In the genomic region with DNA sequence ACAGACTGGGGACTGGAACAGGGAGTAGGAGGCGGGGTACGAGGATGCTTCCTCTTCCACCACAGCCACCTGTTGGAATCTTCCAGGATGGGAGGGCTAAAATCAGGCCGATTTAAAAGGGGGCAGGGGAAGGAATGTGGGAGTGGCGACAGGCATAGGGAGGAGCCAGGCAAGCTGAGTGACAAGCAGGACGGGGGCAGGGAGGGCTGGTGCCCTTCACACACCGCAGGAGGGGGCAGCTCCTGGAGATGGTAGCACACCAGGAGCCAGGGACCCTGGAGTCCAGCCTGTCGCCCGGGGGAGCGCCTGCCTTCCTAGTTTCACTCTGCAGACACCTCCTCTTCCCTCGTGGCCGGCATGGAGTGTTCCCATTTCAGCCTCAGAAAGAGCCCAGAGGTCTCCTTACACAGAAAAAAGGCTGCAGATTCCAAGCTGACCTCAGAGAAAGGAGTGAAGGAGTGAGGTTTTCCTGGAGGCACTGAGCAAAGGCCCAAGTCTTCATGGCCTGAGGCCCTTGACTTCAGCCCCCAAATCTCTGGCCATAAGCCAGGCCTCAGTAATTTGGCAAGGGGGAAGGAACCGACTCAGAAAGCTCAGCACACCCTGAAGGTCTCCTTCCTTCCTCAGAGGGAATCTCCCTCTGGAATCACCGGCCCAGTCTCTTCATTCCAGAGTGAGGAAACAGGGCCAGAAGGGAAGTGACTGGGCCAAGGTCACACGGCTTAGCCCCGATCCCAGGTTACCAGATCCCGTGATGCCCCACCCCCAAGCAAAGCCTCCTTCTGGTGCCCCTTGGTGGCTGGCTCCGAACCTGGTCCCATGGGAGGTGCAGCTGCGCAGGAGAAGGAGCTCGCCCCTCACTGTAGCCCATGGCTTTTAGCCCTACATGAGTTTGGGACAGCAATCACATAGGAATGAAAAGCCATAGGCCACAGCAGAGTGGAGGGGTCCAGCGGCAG, we compare ENCODE assay signal across 1 cellular context.
TF ChIP-seq lines count a peak whose summit lies in the region.

No MANE protein-coding gene starts in this region.

TF ChIP-seq in SK-N-SH treated with all-trans-retinoic acid at 6 μM for 48 hours, 23 proteins besides CTCF, POLR2A, EP300 and RAD21 (continued from another document):
- TF ChIP-seq, protein P1, sequence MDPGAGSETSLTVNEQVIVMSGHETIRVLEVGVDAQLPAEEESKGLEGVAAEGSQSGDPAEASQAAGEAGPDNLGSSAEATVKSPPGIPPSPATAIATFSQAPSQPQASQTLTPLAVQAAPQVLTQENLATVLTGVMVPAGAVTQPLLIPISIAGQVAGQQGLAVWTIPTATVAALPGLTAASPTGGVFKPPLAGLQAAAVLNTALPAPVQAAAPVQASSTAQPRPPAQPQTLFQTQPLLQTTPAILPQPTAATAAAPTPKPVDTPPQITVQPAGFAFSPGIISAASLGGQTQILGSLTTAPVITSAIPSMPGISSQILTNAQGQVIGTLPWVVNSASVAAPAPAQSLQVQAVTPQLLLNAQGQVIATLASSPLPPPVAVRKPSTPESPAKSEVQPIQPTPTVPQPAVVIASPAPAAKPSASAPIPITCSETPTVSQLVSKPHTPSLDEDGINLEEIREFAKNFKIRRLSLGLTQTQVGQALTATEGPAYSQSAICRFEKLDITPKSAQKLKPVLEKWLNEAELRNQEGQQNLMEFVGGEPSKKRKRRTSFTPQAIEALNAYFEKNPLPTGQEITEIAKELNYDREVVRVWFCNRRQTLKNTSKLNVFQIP (CRISPR knock-in tag; IDR thresholded peaks at IDR 0.05; ENCODE audit: borderline replicate concordance, low read depth): no peak
TF ChIP-seq in SK-N-SH treated with all-trans-retinoic acid at 6 μM for 48 hours: peak in this region for 0.
